ENCODE assay signal across 31 cellular contexts in genomic region chr7:135617781-135618180, GRCh38.
"Had no signal": no experiment of that assay in that cellular context is flagged by ENCODE, and none has a peak within 500 bp of the region (broad histone marks: within the 10 kb centered on the region; RNA-seq: fewer than 3 reads in every experiment).

No MANE protein-coding gene starts in this region.

- H3K27me3 Mint-ChIP-seq: activated B cell treated with CpG ODN at 0.5 μM for 24 hours; activated naive CD4-positive, alpha-beta T cell treated with anti-CD3 and anti-CD28 coated beads, Interleukin-2, amount 10 ng/mL, durations not matched to agents 7 days and 5 days; effector memory CD8-positive, alpha-beta T cell; T-helper 17 cell had no signal

- H3K9me3 Mint-ChIP-seq: activated B cell treated with CpG ODN at 0.5 μM for 24 hours; activated naive CD4-positive, alpha-beta T cell treated with anti-CD3 and anti-CD28 coated beads, Interleukin-2, amount 10 ng/mL, durations not matched to agents 7 days and 5 days; activated naive CD4-positive, alpha-beta T cell treated with anti-CD3 and anti-CD28 coated beads, Interleukin-2, amount 50 U/mL, for 72 hours; activated T-cell treated with anti-CD3 and anti-CD28 coated beads, Interleukin-2, amount 50 U/mL, for 4 hours; activated T-helper 1 cell treated with anti-CD3 and anti-CD28 coated beads, Interleukin-12 subunit alpha, Interleukin-12 subunit beta, Interleukin-2, Interleukin-4 antibody, amounts not matched to agents 30 ng/mL and 10 ng/mL and 1 ng/mL, durations not matched to agents 14 hours and 24 hours and 36 hours; effector memory CD8-positive, alpha-beta T cell; T-helper 2 cell treated with Interferon-gamma antibody and Interleukin-4, amounts not matched to agents 5 μg/mL and 100 μg/mL, for 36 hours had no signal

- H3K4me3 Mint-ChIP-seq: activated B cell treated with CpG ODN at 0.5 μM for 24 hours; activated naive CD4-positive, alpha-beta T cell treated with anti-CD3 and anti-CD28 coated beads, Interleukin-2, amount 10 ng/mL, durations not matched to agents 7 days and 5 days; activated T-cell treated with anti-CD3 and anti-CD28 coated beads, Interleukin-2, amount 50 U/mL, for 4 hours; activated T-helper 1 cell treated with anti-CD3 and anti-CD28 coated beads, Interleukin-12 subunit alpha, Interleukin-12 subunit beta, Interleukin-2, Interleukin-4 antibody, amounts not matched to agents 30 ng/mL and 10 ng/mL and 1 ng/mL, durations not matched to agents 14 hours and 24 hours and 36 hours; effector memory CD8-positive, alpha-beta T cell; T-helper 17 cell; T-helper 2 cell treated with Interferon-gamma antibody and Interleukin-4, amounts not matched to agents 5 μg/mL and 100 μg/mL, for 36 hours had no signal

- DNase-seq: activated B cell treated with CpG ODN at 0.5 μM for 24 hours; activated CD4-positive, alpha-beta T cell treated with anti-CD3 and anti-CD28 coated beads for 48 hours; activated CD4-positive, alpha-beta T cell treated with anti-CD3 and anti-CD28 coated beads, Interleukin-2, amount 50 U/mL, for 1 hour; activated CD4-positive, alpha-beta T cell treated with anti-CD3 and anti-CD28 coated beads, Interleukin-2, amount 50 U/mL, for 48 hours; activated CD8-positive, alpha-beta memory T cell treated with anti-CD3 and anti-CD28 coated beads for 24 hours; activated gamma-delta T cell; activated naive CD4-positive, alpha-beta T cell; activated naive CD4-positive, alpha-beta T cell treated with anti-CD3 and anti-CD28 coated beads, Interleukin-2, amount 10 ng/mL, durations not matched to agents 7 days and 5 days; activated T-cell treated with anti-CD3 and anti-CD28 coated beads, Interleukin-2, amount 50 U/mL, for 4 hours; adrenal gland; amygdala; aorta; body of pancreas; caudate nucleus; cortex of kidney; dermis blood vessel endothelial cell; effector CD4-positive, alpha-beta T cell; effector memory CD8-positive, alpha-beta T cell; foreskin keratinocyte; gastrocnemius medialis; glutamatergic neuron; heart left ventricle; T-helper 1 cell; T-helper 17 cell; T1000; WERI-Rb-1 had no signal

- H3K27ac ChIP-seq: adrenal gland, body of pancreas, esophagus muscularis mucosa, foreskin keratinocyte, gastrocnemius medialis, heart left ventricle, WERI-Rb-1 had no signal

- ATAC-seq: activated CD4-positive, CD25-positive, alpha-beta regulatory T cell treated with anti-CD3 and anti-CD28 coated beads, Interleukin-2, amount 50 U/mL, for 24 hours; activated naive CD4-positive, alpha-beta T cell treated with anti-CD3 and anti-CD28 coated beads, Interleukin-2, amount 50 U/mL, for 72 hours; activated T-cell treated with anti-CD3 and anti-CD28 coated beads, Interleukin-2, amount 50 U/mL, for 4 hours; body of pancreas; effector memory CD8-positive, alpha-beta T cell; foreskin keratinocyte; gastrocnemius medialis; heart left ventricle; T-helper 17 cell had no signal

- H3K27ac Mint-ChIP-seq: activated B cell treated with CpG ODN at 0.5 μM for 24 hours; activated naive CD4-positive, alpha-beta T cell treated with anti-CD3 and anti-CD28 coated beads, Interleukin-2, amount 10 ng/mL, durations not matched to agents 7 days and 5 days; activated naive CD4-positive, alpha-beta T cell treated with anti-CD3 and anti-CD28 coated beads, Interleukin-2, amount 50 U/mL, for 72 hours; activated T-helper 1 cell treated with anti-CD3 and anti-CD28 coated beads, Interleukin-12 subunit alpha, Interleukin-12 subunit beta, Interleukin-2, Interleukin-4 antibody, amounts not matched to agents 30 ng/mL and 10 ng/mL and 1 ng/mL, durations not matched to agents 14 hours and 24 hours and 36 hours; effector memory CD8-positive, alpha-beta T cell; T-helper 17 cell; T-helper 2 cell treated with Interferon-gamma antibody and Interleukin-4, amounts not matched to agents 5 μg/mL and 100 μg/mL, for 36 hours had no signal

- H3K4me1 Mint-ChIP-seq: activated B cell treated with CpG ODN at 0.5 μM for 24 hours; activated naive CD4-positive, alpha-beta T cell treated with anti-CD3 and anti-CD28 coated beads, Interleukin-2, amount 10 ng/mL, durations not matched to agents 7 days and 5 days; T-helper 17 cell had no signal
